1 cellular context compared by ENCODE assay signal in the genomic region with DNA sequence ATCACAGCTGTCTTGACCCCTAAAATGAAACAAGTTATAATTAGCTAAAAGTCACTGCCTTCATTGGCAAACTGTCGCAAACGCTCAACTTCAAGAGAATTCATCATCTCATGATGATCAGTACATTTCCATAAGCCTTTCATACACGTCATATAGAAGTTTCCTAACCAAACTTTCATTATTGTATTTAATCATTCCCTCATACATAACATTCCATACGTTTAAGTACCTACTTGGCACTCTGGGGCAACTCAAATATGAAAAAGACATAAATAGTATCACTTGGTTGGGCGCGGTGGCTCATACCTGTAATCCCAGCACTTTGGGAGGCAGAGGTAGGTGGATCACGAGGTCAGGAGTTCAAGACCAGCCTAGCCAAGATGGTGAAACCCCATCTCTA.
TF ChIP-seq lines count a peak whose summit lies in the region.

No MANE protein-coding gene starts in this region.

TF ChIP-seq in HepG2, 621 proteins besides CTCF, POLR2A, EP300 and RAD21:
- TF ChIP-seq HOXA5 (CRISPR knock-in tag; IDR thresholded peaks at IDR 0.05) (no peak), CBX5 (CRISPR knock-in tag; IDR thresholded peaks at IDR 0.05; ENCODE audit: borderline replicate concordance) (no peak), TMF1 (CRISPR knock-in tag; IDR thresholded peaks at IDR 0.05; ENCODE audit: low read depth) (no peak), CREBL2 (CRISPR knock-in tag; IDR thresholded peaks at IDR 0.05; ENCODE audit: borderline replicate concordance) (no peak), CREB1 (IDR thresholded peaks at IDR 0.05) (peak; percentile 16; the same call in 1 of the 2 replicates), CREB1 (CRISPR knock-in tag; IDR thresholded peaks at IDR 0.05) (no peak), CCAR2 (optimal IDR thresholded peaks at IDR 0.05; ENCODE audit: low read depth, low read length) (no peak)
- TF ChIP-seq, protein P1, sequence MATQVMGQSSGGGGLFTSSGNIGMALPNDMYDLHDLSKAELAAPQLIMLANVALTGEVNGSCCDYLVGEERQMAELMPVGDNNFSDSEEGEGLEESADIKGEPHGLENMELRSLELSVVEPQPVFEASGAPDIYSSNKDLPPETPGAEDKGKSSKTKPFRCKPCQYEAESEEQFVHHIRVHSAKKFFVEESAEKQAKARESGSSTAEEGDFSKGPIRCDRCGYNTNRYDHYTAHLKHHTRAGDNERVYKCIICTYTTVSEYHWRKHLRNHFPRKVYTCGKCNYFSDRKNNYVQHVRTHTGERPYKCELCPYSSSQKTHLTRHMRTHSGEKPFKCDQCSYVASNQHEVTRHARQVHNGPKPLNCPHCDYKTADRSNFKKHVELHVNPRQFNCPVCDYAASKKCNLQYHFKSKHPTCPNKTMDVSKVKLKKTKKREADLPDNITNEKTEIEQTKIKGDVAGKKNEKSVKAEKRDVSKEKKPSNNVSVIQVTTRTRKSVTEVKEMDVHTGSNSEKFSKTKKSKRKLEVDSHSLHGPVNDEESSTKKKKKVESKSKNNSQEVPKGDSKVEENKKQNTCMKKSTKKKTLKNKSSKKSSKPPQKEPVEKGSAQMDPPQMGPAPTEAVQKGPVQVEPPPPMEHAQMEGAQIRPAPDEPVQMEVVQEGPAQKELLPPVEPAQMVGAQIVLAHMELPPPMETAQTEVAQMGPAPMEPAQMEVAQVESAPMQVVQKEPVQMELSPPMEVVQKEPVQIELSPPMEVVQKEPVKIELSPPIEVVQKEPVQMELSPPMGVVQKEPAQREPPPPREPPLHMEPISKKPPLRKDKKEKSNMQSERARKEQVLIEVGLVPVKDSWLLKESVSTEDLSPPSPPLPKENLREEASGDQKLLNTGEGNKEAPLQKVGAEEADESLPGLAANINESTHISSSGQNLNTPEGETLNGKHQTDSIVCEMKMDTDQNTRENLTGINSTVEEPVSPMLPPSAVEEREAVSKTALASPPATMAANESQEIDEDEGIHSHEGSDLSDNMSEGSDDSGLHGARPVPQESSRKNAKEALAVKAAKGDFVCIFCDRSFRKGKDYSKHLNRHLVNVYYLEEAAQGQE (IDR thresholded peaks at IDR 0.05; ENCODE audit: borderline replicate concordance in 1 of 2, low read depth in 1 of 2, low read length in 2 of 2), result no peak
TF ChIP-seq in HepG2: peak in this region for 1.
